ENCODE assay signal across 12 cellular contexts in the genomic region with DNA sequence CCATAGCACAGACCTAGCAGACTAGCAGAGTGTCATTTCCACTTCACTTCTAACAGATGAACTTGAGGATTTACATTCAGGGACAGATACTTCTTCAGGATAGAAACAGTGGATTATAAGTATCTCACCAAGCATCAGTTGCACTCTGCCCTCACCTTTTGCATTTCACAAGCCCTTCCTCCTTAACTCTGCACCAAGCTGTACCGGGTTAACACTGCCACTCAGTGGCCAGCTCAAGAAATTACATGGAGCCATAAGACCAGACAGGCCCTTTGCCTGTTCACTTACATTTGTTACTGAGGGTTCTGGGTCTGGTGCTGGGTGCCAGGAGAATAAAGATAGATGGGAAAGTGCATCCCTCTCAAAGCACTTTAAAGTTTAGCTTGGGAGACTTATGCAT.
DNase-seq lines count a peak whose midpoint lies in the region; ATAC-seq and TF ChIP-seq lines count a peak whose summit lies in the region.
"Had no signal": no experiment of that assay in that cellular context is flagged by ENCODE, and none has a peak within 500 bp of the region (broad histone marks: within the 10 kb centered on the region; RNA-seq: fewer than 3 reads in every experiment).

No MANE protein-coding gene starts in this region.

- H3K4me1 ChIP-seq in breast epithelium (no peaks in the 10 kb centered on the region), testis (no peaks in the 10 kb centered on the region)
- H3K4me1 ChIP-seq: suprapubic skin had no signal

- H3K27me3 Mint-ChIP-seq in MCF 10A (ENCODE audit: insufficient read depth, unreplicated experiment) = no peaks in the 10 kb centered on the region
- peaks cover 0 to 11% of the 10 kb centered on the region in 2 donors for H3K27me3 Mint-ChIP-seq in T-cell

- no TSS peak for BruUV-seq in MCF 10A (replicated peaks; lab: Mats Ljungman, UMichigan)

- 85 to 93% methylated on average over 1 of the region's 1 CpG for WGBS in testis, 2 donors

- H3K9me3 Mint-ChIP-seq in MCF 10A (ENCODE audit: unreplicated experiment) = peaks cover 74% of the 10 kb centered on the region
- H3K9me3 Mint-ChIP-seq in T-cell = peaks cover 35 to 53% (median 36%) of the 10 kb centered on the region in 3 donors

- ATAC-seq in T-cell (replicated peaks in 1 of 4) = no peak
- ATAC-seq in GM19023 (IDR thresholded peaks at IDR 0.05; ENCODE audit: unreplicated experiment) = no peak
- ATAC-seq in activated CD4-positive, CD25-positive, alpha-beta regulatory T cell treated with anti-CD3 and anti-CD28 coated beads, Interleukin-2, amount 50 U/mL, for 24 hours = no peak

- TF ChIP-seq POLR2A in breast epithelium (IDR thresholded peaks at IDR 0.05) (no peak), testis (IDR thresholded peaks at IDR 0.05) (no peak)

- DNase-seq in MCF 10A (ENCODE audit: unreplicated experiment) (peak; percentile 3), breast epithelium (ENCODE audit: low spot score in 2 of 2) (no peak), LNCaP clone FGC (ENCODE audit: low read depth) (no peak), dermis blood vessel endothelial cell (peak; percentile 17), testis (peak; percentile 18), T-cell (no peak)
- DNase-seq: activated CD4-positive, alpha-beta T cell treated with anti-CD3 and anti-CD28 coated beads, Interleukin-2, amount 50 U/mL, for 4 hours; IMR-90 had no signal

- H3K36me3 Mint-ChIP-seq in MCF 10A (ENCODE audit: insufficient read depth, unreplicated experiment) (no peaks in the 10 kb centered on the region), T-cell (no peaks in the 10 kb centered on the region)

- H3K27ac ChIP-seq in breast epithelium (no peak overlapping the region), testis (no peak overlapping the region)
- H3K27ac ChIP-seq: RWPE1, suprapubic skin had no signal

- CTCF ChIA-PET in MCF 10A (lab: Yijun Ruan, JAX) = interaction anchor here (0.6 to 0.7 kb wide), 2 partner anchors 8 to 460 kb away, joined by 3 read pairs; no protein-coding TSS in a partner anchor
- CTCF ChIA-PET in T-cell (lab: Charles Lee) = no interaction called here

- TF ChIP-seq CTCF in MCF 10A (IDR thresholded peaks at IDR 0.05; ENCODE audit: unreplicated experiment) = peak; percentile 31
- no peak for TF ChIP-seq CTCF in breast epithelium (IDR thresholded peaks at IDR 0.05)
- peak; percentile 30; the same call in 1 of the 2 replicates for TF ChIP-seq CTCF in LNCaP clone FGC (IDR thresholded peaks at IDR 0.05; ENCODE audit: control insufficient read depth, extremely low read depth, insufficient read depth)
- TF ChIP-seq CTCF in testis (IDR thresholded peaks at IDR 0.05) = peak in 2 of 3 experiments; percentile 24 to 32

- intact Hi-C loops in MCF 10A (cut with micrococcal nuclease) (no loop called here), breast epithelium (cut with DNase I; ENCODE audit: low total_unique reads) (no loop called here), testis (cut with DNase I; ENCODE audit: low total_unique reads) (no loop called here)

- H3K9me3 ChIP-seq in breast epithelium = peaks cover 21 to 30% of the 10 kb centered on the region in 2 donors
- H3K9me3 ChIP-seq in testis = no peaks in the 10 kb centered on the region

- H3K4me1 Mint-ChIP-seq in MCF 10A (ENCODE audit: insufficient read depth, unreplicated experiment) (no peaks in the 10 kb centered on the region), T-cell (no peaks in the 10 kb centered on the region)

- H3K36me3 ChIP-seq in breast epithelium (no peaks in the 10 kb centered on the region), testis (ENCODE audit: low read depth, missing control alignments) (no peaks in the 10 kb centered on the region)
- H3K36me3 ChIP-seq: suprapubic skin had no signal

- H3K27ac Mint-ChIP-seq in MCF 10A (ENCODE audit: low read depth, unreplicated experiment) (no peak overlapping the region), T-cell (no peak overlapping the region)

- H3K4me3 ChIP-seq in breast epithelium (no peak overlapping the region), LNCaP clone FGC (ENCODE audit: low read depth, low read length) (no peak overlapping the region), testis (no peak overlapping the region)
- H3K4me3 ChIP-seq: suprapubic skin had no signal

- H3K27me3 ChIP-seq in breast epithelium (no peaks in the 10 kb centered on the region), testis (no peaks in the 10 kb centered on the region)

- POLR2A ChIA-PET in MCF 10A (lab: Yijun Ruan, JAX) = no interaction called here
- POLR2A ChIA-PET in T-cell (lab: Charles Lee) = no interaction called here

- H3K4me3 Mint-ChIP-seq in MCF 10A (ENCODE audit: unreplicated experiment) (no peak overlapping the region), T-cell (no peak overlapping the region)

Comparison
In these comparisons a context has a peak if more than half of its experiments do, and no peak if none do; other contexts are left out.
1. DNase-seq: peak in MCF 10A (single experiment), dermis blood vessel endothelial cell (single experiment) and testis (single experiment); none in breast epithelium (0 of 2), LNCaP clone FGC (single experiment) and T-cell (0 of 34).
2. CTCF ChIP-seq: peak in MCF 10A (single experiment), LNCaP clone FGC (single experiment) and testis (2 of 3); none in breast epithelium (0 of 3).